ENCODE assay signal across 17 cellular contexts in genomic region chr1:234573711-234574299, GRCh38. TPM values are rescaled to one million over a fixed set of nuclear protein-coding genes. Genes with fewer than 3 reads are reported as not detected.
A peak's percentile ranks its signal among the peaks of the same experiment; 100 is the strongest.
DNase-seq lines count a peak whose midpoint lies in the region; TF ChIP-seq lines count a peak whose summit lies in the region.
"Had no signal": no experiment of that assay in that cellular context is flagged by ENCODE, and none has a peak within 500 bp of the region (broad histone marks: within the 10 kb centered on the region; RNA-seq: fewer than 3 reads in every experiment).

No MANE protein-coding gene starts in this region.

- H3K27me3 ChIP-seq in PC-9 (ENCODE audit: insufficient read depth, low read depth) = no peaks in the 10 kb centered on the region
- H3K27me3 ChIP-seq: heart right ventricle, pancreas had no signal

- BruUV-seq in PC-9 (replicated peaks; lab: Mats Ljungman, UMichigan) = no TSS peak

- H3K4me2 ChIP-seq in PC-9 = peak overlapping the region; percentile 12; the same call in 1 of the 2 replicates

- no peaks in the 10 kb centered on the region for H3K9me2 ChIP-seq in PC-9 (ENCODE audit: insufficient read depth)

- no peaks in the 10 kb centered on the region for H3K79me2 ChIP-seq in PC-9 (ENCODE audit: low read depth)

- 0 out of 2 replicates have a peak, but pooled peaks cover 4% of the 10 kb centered on the region for H3F3A ChIP-seq in PC-9 (ENCODE audit: insufficient read depth, low read depth)

- DNase-seq in PC-9 (no peak), fibroblast of the aortic adventitia (ENCODE audit: low read depth) (peak; percentile 64), renal cortical epithelial cell (ENCODE audit: low read depth) (peak; percentile 45), DMS 273 treated with DMSO at 0.1 percent for 48 hours (lab: John Stamatoyannopoulos, UW) (no peak), NCI-H1436 (lab: John Stamatoyannopoulos, UW) (no peak), NCI-H446 treated with DMSO at 0.1 percent for 48 hours (lab: John Stamatoyannopoulos, UW) (no peak)
- DNase-seq: heart right ventricle, Kasumi-1, kidney, NCI-H1694 treated with DMSO at 0.1 percent for 48 hours, NCI-H774, pancreas, RPMI8226 had no signal

- CTCF ChIA-PET in HEK293 (lab: Yijun Ruan, JAX) = interaction anchor here (0.6 kb wide), 1 partner anchor 186 kb away, joined by 3 read pairs; no protein-coding TSS in a partner anchor
- CTCF ChIA-PET in PC-9 (lab: Charles Lee) = no interaction called here

- POLR2A ChIA-PET in HEK293 (lab: Yijun Ruan, JAX) = no interaction called here
- POLR2A ChIA-PET in PC-9 (lab: Charles Lee; ENCODE audit: unreplicated experiment) = no interaction called here

- H3K9me3 ChIP-seq in HEK293 (ENCODE audit: control insufficient read depth, insufficient read depth, low read depth, low read length) (no peaks in the 10 kb centered on the region), PC-9 (ENCODE audit: insufficient read depth, low read depth) (no peaks in the 10 kb centered on the region)
- H3K9me3 ChIP-seq: heart right ventricle, pancreas had no signal

- no peaks in the 10 kb centered on the region for H3K36me3 ChIP-seq in HEK293 (ENCODE audit: control insufficient read depth in 2 of 2, insufficient read depth in 1 of 2, low read length in 2 of 2)
- H3K36me3 ChIP-seq in PC-9 (ENCODE audit: low read depth) = no peaks in the 10 kb centered on the region
- H3K36me3 ChIP-seq: heart right ventricle, pancreas had no signal

- no peak overlapping the region for H3K4me3 ChIP-seq in HEK293 (ENCODE audit: low read depth, low read length)
- H3K4me3 ChIP-seq in PC-9 = no peak overlapping the region
- no peak overlapping the region for H3K4me3 ChIP-seq in fibroblast of the aortic adventitia (ENCODE audit: low read depth, low read length)
- H3K4me3 ChIP-seq: GM12878, heart right ventricle, pancreas had no signal

- intact Hi-C loops in PC-9 (cut with micrococcal nuclease; ENCODE audit: unreplicated experiment) = no loop called here

- TF ChIP-seq CTCF in HEK293 (tag by site-specific recombination; IDR thresholded peaks at IDR 0.05) = no peak
- no peak for TF ChIP-seq CTCF in PC-9 (conservative IDR thresholded peaks at IDR 0.05)
- TF ChIP-seq CTCF in fibroblast of the aortic adventitia (IDR thresholded peaks at IDR 0.05; ENCODE audit: insufficient read depth, low read length) = no peak

- H4K20me1 ChIP-seq in PC-9 (ENCODE audit: insufficient read depth) = no peaks in the 10 kb centered on the region

- H2AFZ ChIP-seq in PC-9 = no peak overlapping the region

- H3K4me1 ChIP-seq in HEK293 (ENCODE audit: control insufficient read depth, insufficient read depth, low read length) = 0 out of 2 replicates have a peak, but pooled peaks cover 3% of the 10 kb centered on the region
- H3K4me1 ChIP-seq in PC-9 (replicated peaks; ENCODE audit: insufficient read depth) = peaks cover 25% of the 10 kb centered on the region
- H3K4me1 ChIP-seq: pancreas had no signal

- H3K27ac ChIP-seq in HEK293 (ENCODE audit: extremely low read depth, low read depth, low read length) = no peak overlapping the region
- H3K27ac ChIP-seq in PC-9 = 0 out of 2 replicates have a peak overlapping the region, but pooled peaks have one; percentile 6
- H3K27ac ChIP-seq: C4-2B, epithelial cell of prostate, pancreas had no signal

TF ChIP-seq in HEK293, 187 proteins besides CTCF, POLR2A, EP300 and RAD21:
- TF ChIP-seq, protein P1, sequence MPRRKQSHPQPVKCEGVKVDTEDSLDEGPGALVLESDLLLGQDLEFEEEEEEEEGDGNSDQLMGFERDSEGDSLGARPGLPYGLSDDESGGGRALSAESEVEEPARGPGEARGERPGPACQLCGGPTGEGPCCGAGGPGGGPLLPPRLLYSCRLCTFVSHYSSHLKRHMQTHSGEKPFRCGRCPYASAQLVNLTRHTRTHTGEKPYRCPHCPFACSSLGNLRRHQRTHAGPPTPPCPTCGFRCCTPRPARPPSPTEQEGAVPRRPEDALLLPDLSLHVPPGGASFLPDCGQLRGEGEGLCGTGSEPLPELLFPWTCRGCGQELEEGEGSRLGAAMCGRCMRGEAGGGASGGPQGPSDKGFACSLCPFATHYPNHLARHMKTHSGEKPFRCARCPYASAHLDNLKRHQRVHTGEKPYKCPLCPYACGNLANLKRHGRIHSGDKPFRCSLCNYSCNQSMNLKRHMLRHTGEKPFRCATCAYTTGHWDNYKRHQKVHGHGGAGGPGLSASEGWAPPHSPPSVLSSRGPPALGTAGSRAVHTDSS (tag by site-specific recombination; IDR thresholded peaks at IDR 0.05) = no peak
- TF ChIP-seq ZBTB17 (tag by site-specific recombination; IDR thresholded peaks at IDR 0.05) (peak; percentile 40; the same call in 1 of the 2 replicates), SCRT2 (tag by site-specific recombination; IDR thresholded peaks at IDR 0.05) (peak; percentile 71)

RNA-seq across cellular contexts. Expression of gene IRF2BP2, which starts 36.2 kb away (rescaled TPM):
- total RNA-seq in PC-9 (2021) (80.7 and 122 TPM in 2 replicates), fibroblast of the aortic adventitia (ENCODE audit: low replicate concordance) (62.9 and 79.4 TPM in 2 replicates), renal cortical epithelial cell (53.0 and 79.6 TPM in 2 replicates)

Comparison
In these comparisons a context has a peak if more than half of its experiments do, and no peak if none do; other contexts are left out.
1. DNase-seq: peak in fibroblast of the aortic adventitia (single experiment) and renal cortical epithelial cell (single experiment); none in PC-9 (0 of 2), DMS 273 treated with DMSO at 0.1 percent for 48 hours (single experiment), NCI-H1436 (single experiment) and NCI-H446 treated with DMSO at 0.1 percent for 48 hours (single experiment).